1 cellular context compared by ENCODE assay signal in genomic region chr14:65412189-65412846, GRCh38.
A peak's percentile ranks its signal among the peaks of the same experiment; 100 is the strongest.
TF ChIP-seq lines count a peak whose summit lies in the region.

FUT8 (plus strand) TSS chr14:65412730; CDS start chr14:65561564, 148,834 bp downstream.

TF ChIP-seq in GM23338, 12 proteins besides CTCF, POLR2A, EP300 and RAD21:
- TF ChIP-seq POLR2AphosphoS5 (IDR thresholded peaks at IDR 0.05; ENCODE audit: low read depth) = peak; percentile 68
- no peak for TF ChIP-seq JUNB (IDR thresholded peaks at IDR 0.05; ENCODE audit: unreplicated experiment)
- peak; percentile 47 for TF ChIP-seq CREB1 (CRISPR knock-in tag; IDR thresholded peaks at IDR 0.05; ENCODE audit: low read depth)
- no peak for TF ChIP-seq EZH2phosphoT487 (IDR thresholded peaks at IDR 0.05; ENCODE audit: unreplicated experiment)
